Comparison of ENCODE assay signal across 9 cellular contexts in the genomic region with DNA sequence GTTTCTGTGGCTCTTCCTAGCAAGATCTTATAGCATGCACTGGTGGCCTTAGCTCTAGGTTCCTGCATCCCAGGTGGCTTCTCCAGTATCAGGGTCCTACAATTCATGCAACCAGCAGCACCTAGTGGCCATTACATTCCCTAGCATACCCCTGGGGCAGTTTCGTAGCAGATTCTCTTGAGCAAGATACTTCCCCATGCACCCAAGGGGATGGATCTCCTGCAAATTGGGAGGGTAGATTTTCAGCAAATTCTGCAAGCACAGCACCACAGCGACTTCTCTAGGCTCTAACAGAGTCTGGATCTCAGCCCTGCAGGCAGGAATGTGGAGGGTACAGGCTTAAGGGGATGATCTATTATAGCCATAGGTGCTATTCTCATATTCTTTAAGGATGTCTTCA. TPM values are rescaled to one million over a fixed set of nuclear protein-coding genes. Genes with fewer than 3 reads are reported as not detected.
DNase-seq lines count a peak whose midpoint lies in the region; ATAC-seq and TF ChIP-seq lines count a peak whose summit lies in the region.
"Had no signal": no experiment of that assay in that cellular context is flagged by ENCODE, and none has a peak within 500 bp of the region (broad histone marks: within the 10 kb centered on the region; RNA-seq: fewer than 3 reads in every experiment).

No MANE protein-coding gene starts in this region.

- TF ChIP-seq CTCF in A673 (conservative IDR thresholded peaks at IDR 0.05; ENCODE audit: low read depth, low read length) = peak; percentile 58
- TF ChIP-seq CTCF in GM12873 (IDR thresholded peaks at IDR 0.05; ENCODE audit: insufficient read depth, low read depth, low read length, missing control alignments) = peak; percentile 69

- ATAC-seq in HG03196 (IDR thresholded peaks at IDR 0.05; ENCODE audit: unreplicated experiment) (peak; percentile 61), GM21515 (IDR thresholded peaks at IDR 0.05; ENCODE audit: unreplicated experiment) (no peak)

- H3K4me3 ChIP-seq in A673 (ENCODE audit: low read depth, low read length, poor library complexity, severe bottlenecking) = no peak overlapping the region

- CTCF ChIA-PET in A673 (lab: Charles Lee) = interaction anchor here (0.6 to 1.4 kb wide), 3 partner anchors 67 to 412 kb away, joined by 3 to 5 read pairs (median 3); partner anchors contain the start of gene BDH2

- POLR2A ChIA-PET in A673 (lab: Charles Lee; ENCODE audit: low non-redundant PET) = interaction anchor here (0.6 kb wide), 1 partner anchor 163 kb away, joined by 3 read pairs; no protein-coding TSS in a partner anchor

- intact Hi-C loops in A673 (cut with micrococcal nuclease; ENCODE audit: unreplicated experiment) = no loop called here

- DNase-seq in A673 (ENCODE audit: low spot score) (peak; percentile 58), SKM-1 (lab: John Stamatoyannopoulos, UW; ENCODE audit: unreplicated experiment) (peak; percentile 16), kidney tubule cell (ENCODE audit: low spot score) (peak; percentile 60), substantia nigra (lab: John Stamatoyannopoulos, UW) (no peak)
- DNase-seq in stimulated activated CD4-positive, alpha-beta T cell treated with anti-CD3 and anti-CD28 coated beads, Interleukin-1b, Interleukin-23, amount 100 ng/mL, for 48 hours = no peak

- H3K36me3 ChIP-seq in A673 (ENCODE audit: insufficient read depth, low read length, poor library complexity, severe bottlenecking) = no peaks in the 10 kb centered on the region

- H3K27me3 ChIP-seq in A673 (replicated peaks; ENCODE audit: insufficient read depth, low read depth, low read length, poor library complexity) = no peaks in the 10 kb centered on the region

- no TSS peak for BruUV-seq in A673 (replicated peaks; lab: Mats Ljungman, UMichigan)

- no peaks in the 10 kb centered on the region for H3K4me1 ChIP-seq in A673 (ENCODE audit: insufficient read depth, low read length, poor library complexity, severe bottlenecking)

- no peaks in the 10 kb centered on the region for H3K9me3 ChIP-seq in A673 (ENCODE audit: low read depth, low read length, poor library complexity, severe bottlenecking)

- H3K27ac ChIP-seq in A673 (ENCODE audit: low read depth, low read length, poor library complexity, severe bottlenecking) (no peak overlapping the region), substantia nigra (ENCODE audit: low read depth, low read length, poor library complexity, severe bottlenecking) (no peak overlapping the region)
- H3K27ac ChIP-seq: epithelial cell of prostate had no signal

RNA-seq across cellular contexts. Expression of gene SLC9B1, which starts 13.1 kb away (rescaled TPM):
- total RNA-seq in A673 (2021) = 0.62 and 1.1 TPM in 2 replicates

RNA-seq across cellular contexts. Expression of gene SLC9B2, which starts 44.0 kb away (rescaled TPM):
- total RNA-seq in A673 (2021) = 25.3 and 28.0 TPM in 2 replicates

Comparison
In these comparisons a context has a peak if more than half of its experiments do, and no peak if none do; other contexts are left out.
1. DNase-seq: peak in A673 (single experiment), SKM-1 (single experiment) and kidney tubule cell (single experiment); none in substantia nigra (0 of 49) and stimulated activated CD4-positive, alpha-beta T cell treated with anti-CD3 and anti-CD28 coated beads, Interleukin-1b, Interleukin-23, amount 100 ng/mL, for 48 hours (single experiment).